Comparison of ENCODE assay signal across 1 cellular context in genomic region chr3:48587686-48588085, GRCh38.
TF ChIP-seq lines count a peak whose summit lies in the region.

No MANE protein-coding gene starts in this region.

TF ChIP-seq in IMR-90, 13 proteins besides CTCF, POLR2A, EP300 and RAD21:
- TF ChIP-seq CHD1 (IDR thresholded peaks at IDR 0.05; ENCODE audit: low read depth, low read length) (no peak), USF2 (IDR thresholded peaks at IDR 0.05; ENCODE audit: low read depth, low read length) (no peak), MAFK (IDR thresholded peaks at IDR 0.05; ENCODE audit: low read depth, low read length) (no peak), MXI1 (IDR thresholded peaks at IDR 0.05; ENCODE audit: borderline replicate concordance, low read depth, low read length) (no peak), RCOR1 (IDR thresholded peaks at IDR 0.05; ENCODE audit: insufficient replicate concordance, low read length) (no peak), NFE2L2 (IDR thresholded peaks at IDR 0.05; ENCODE audit: low read depth, low read length) (no peak), SMC3 (IDR thresholded peaks at IDR 0.05; ENCODE audit: low read depth, low read length) (no peak), FOS (IDR thresholded peaks at IDR 0.05; ENCODE audit: low read depth, low read length) (no peak), ELK1 (IDR thresholded peaks at IDR 0.05; ENCODE audit: borderline replicate concordance, low read depth, low read length) (no peak), MAZ (IDR thresholded peaks at IDR 0.05; ENCODE audit: borderline replicate concordance, low read depth, low read length) (no peak), BHLHE40 (IDR thresholded peaks at IDR 0.05; ENCODE audit: low read depth, low read length) (no peak), CEBPB (IDR thresholded peaks at IDR 0.05; ENCODE audit: low read depth, low read length) (no peak), RFX5 (IDR thresholded peaks at IDR 0.05; ENCODE audit: low read depth, low read length) (no peak)
